23 cellular contexts compared by ENCODE assay signal in genomic region chr7:47659664-47660462, GRCh38.
"Had no signal": no experiment of that assay in that cellular context is flagged by ENCODE, and none has a peak within 500 bp of the region (broad histone marks: within the 10 kb centered on the region; RNA-seq: fewer than 3 reads in every experiment).

No MANE protein-coding gene starts in this region.

- H3K27me3 Mint-ChIP-seq: activated B cell treated with CpG ODN at 0.5 μM for 24 hours; activated CD4-positive, alpha-beta memory T cell treated with anti-CD3 and anti-CD28 coated beads for 36 hours; activated naive CD8-positive, alpha-beta T cell; brain; central memory CD8-positive, alpha-beta T cell had no signal

- H3K4me2 ChIP-seq: smooth muscle cell had no signal

- DNase-seq: activated B cell treated with CpG ODN at 0.5 μM for 24 hours; activated CD4-positive, alpha-beta memory T cell treated with anti-CD3 and anti-CD28 coated beads for 36 hours; activated CD4-positive, alpha-beta T cell treated with anti-CD3 and anti-CD28 coated beads for 4 hours; activated T-cell treated with anti-CD3 and anti-CD28 coated beads for 4 hours; foreskin melanocyte; glutamatergic neuron; hypothalamus; islet precursor cell; left lung; midbrain; ovary; right lobe of liver; stimulated activated CD4-positive, alpha-beta T cell treated with anti-CD3 and anti-CD28 coated beads, Interleukin-4, amount 100 ng/mL, for 4 hours; stimulated activated naive CD4-positive, alpha-beta T cell treated with Interleukin-2 at 50 U/mL for 16 hours had no signal

- H3K9me3 Mint-ChIP-seq: activated B cell treated with CpG ODN at 0.5 μM for 24 hours; activated CD4-positive, alpha-beta memory T cell treated with anti-CD3 and anti-CD28 coated beads for 36 hours; activated T-helper 1 cell treated with anti-CD3 and anti-CD28 coated beads, Interleukin-12 subunit alpha, Interleukin-12 subunit beta, Interleukin-2, Interleukin-4 antibody, amounts not matched to agents 30 ng/mL and 10 ng/mL and 1 ng/mL, durations not matched to agents 14 hours and 24 hours and 36 hours; central memory CD8-positive, alpha-beta T cell; T-helper 2 cell treated with Interferon-gamma antibody and Interleukin-4, amounts not matched to agents 5 μg/mL and 100 μg/mL, for 36 hours had no signal

- H3K36me3 ChIP-seq: left lung, ovary, right lobe of liver, tibial nerve, vagina had no signal

- H3K4me1 ChIP-seq: left lung, vagina had no signal

- H3K4me3 ChIP-seq: coronary artery, left lung, ovary, right lobe of liver, smooth muscle cell, tibial nerve, vagina had no signal

- H3K9me3 ChIP-seq: left lung, ovary, right lobe of liver, tibial nerve, vagina had no signal

- H3K36me3 Mint-ChIP-seq: activated CD4-positive, alpha-beta memory T cell treated with anti-CD3 and anti-CD28 coated beads for 36 hours; activated naive CD8-positive, alpha-beta T cell; brain had no signal

- H3K27me3 ChIP-seq: left lung, ovary, right lobe of liver, tibial nerve, vagina had no signal

- ATAC-seq: left lung had no signal

- H3K27ac ChIP-seq: coronary artery, left lung, ovary, right lobe of liver, tibial nerve, vagina had no signal

- H3K27ac Mint-ChIP-seq: activated B cell treated with CpG ODN at 0.5 μM for 24 hours; activated CD4-positive, alpha-beta memory T cell treated with anti-CD3 and anti-CD28 coated beads for 36 hours; activated naive CD8-positive, alpha-beta T cell; activated T-helper 1 cell treated with anti-CD3 and anti-CD28 coated beads, Interleukin-12 subunit alpha, Interleukin-12 subunit beta, Interleukin-2, Interleukin-4 antibody, amounts not matched to agents 30 ng/mL and 10 ng/mL and 1 ng/mL, durations not matched to agents 14 hours and 24 hours and 36 hours; T-helper 2 cell treated with Interferon-gamma antibody and Interleukin-4, amounts not matched to agents 5 μg/mL and 100 μg/mL, for 36 hours had no signal

- H3K4me3 Mint-ChIP-seq: activated B cell treated with CpG ODN at 0.5 μM for 24 hours; activated CD4-positive, alpha-beta memory T cell treated with anti-CD3 and anti-CD28 coated beads for 36 hours; activated naive CD8-positive, alpha-beta T cell; activated T-helper 1 cell treated with anti-CD3 and anti-CD28 coated beads, Interleukin-12 subunit alpha, Interleukin-12 subunit beta, Interleukin-2, Interleukin-4 antibody, amounts not matched to agents 30 ng/mL and 10 ng/mL and 1 ng/mL, durations not matched to agents 14 hours and 24 hours and 36 hours; brain; central memory CD8-positive, alpha-beta T cell; T-helper 2 cell treated with Interferon-gamma antibody and Interleukin-4, amounts not matched to agents 5 μg/mL and 100 μg/mL, for 36 hours had no signal
